In the genomic region with DNA sequence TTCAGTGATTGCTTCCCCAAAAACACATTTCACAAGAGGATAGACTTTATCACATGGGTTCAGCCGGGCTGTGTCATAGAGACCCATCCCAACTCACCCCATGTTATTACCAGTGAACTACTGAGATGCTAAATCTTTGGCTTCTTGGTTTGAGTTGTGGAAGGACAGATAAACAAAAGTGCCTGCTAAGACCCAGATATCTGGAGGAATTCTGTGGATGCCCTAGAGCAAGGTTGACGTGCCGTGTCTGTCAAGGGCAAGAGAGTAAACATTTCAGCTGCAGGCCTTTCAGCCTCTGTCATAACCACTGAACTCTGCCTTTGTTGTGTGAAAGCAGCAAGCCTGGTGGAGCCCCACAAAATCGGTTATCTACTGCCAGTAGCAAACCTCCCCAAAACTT, we compare ENCODE assay signal across 18 cellular contexts. TPM values are rescaled to one million over a fixed set of nuclear protein-coding genes. Genes with fewer than 3 reads are reported as not detected.
"Had no signal": no experiment of that assay in that cellular context is flagged by ENCODE, and none has a peak within 500 bp of the region (broad histone marks: within the 10 kb centered on the region; RNA-seq: fewer than 3 reads in every experiment).

No MANE protein-coding gene starts in this region.

- ATAC-seq: natural killer cell had no signal

- H3K9me3 ChIP-seq: testis had no signal

- H3K4me1 Mint-ChIP-seq: natural killer cell had no signal

- H3K4me3 ChIP-seq: sigmoid colon, testis had no signal

- H3K36me3 Mint-ChIP-seq: natural killer cell had no signal

- H3K27ac Mint-ChIP-seq: natural killer cell; stimulated activated naive CD8-positive, alpha-beta T cell treated with anti-CD3 and anti-CD28 coated beads, Interleukin-15, Interleukin-2, amounts not matched to agents 100 ng/mL and 50 ng/mL, for 24 hours had no signal

- H3K27me3 ChIP-seq: sigmoid colon, testis had no signal

- DNase-seq: activated CD4-positive, alpha-beta T cell treated with anti-CD3 and anti-CD28 coated beads, Interleukin-2, amount 50 U/mL, for 48 hours; activated CD4-positive, CD25-positive, alpha-beta regulatory T cell treated with anti-CD3 and anti-CD28 coated beads, Interleukin-2, amount 50 U/mL, for 72 hours; activated naive CD4-positive, alpha-beta T cell; central memory CD4-positive, alpha-beta T cell; cortex of kidney; effector CD8-positive, alpha-beta T cell; hippocampal formation; kidney glomerular epithelial cell; natural killer cell; occipital lobe; sigmoid colon; stimulated activated CD4-positive, alpha-beta T cell treated with anti-CD3 and anti-CD28 coated beads, Interleukin-4, amount 100 ng/mL, for 1 hour; SW 1271; testis had no signal

- H3K4me3 Mint-ChIP-seq: natural killer cell; stimulated activated naive CD8-positive, alpha-beta T cell treated with anti-CD3 and anti-CD28 coated beads, Interleukin-15, Interleukin-2, amounts not matched to agents 100 ng/mL and 50 ng/mL, for 24 hours had no signal

- H3K9me3 Mint-ChIP-seq: stimulated activated naive CD8-positive, alpha-beta T cell treated with anti-CD3 and anti-CD28 coated beads, Interleukin-15, Interleukin-2, amounts not matched to agents 100 ng/mL and 50 ng/mL, for 24 hours had no signal

- H3K36me3 ChIP-seq: sigmoid colon had no signal

RNA-seq across cellular contexts. Expression of a gene that starts 25.5 kb away (rescaled TPM):
- total RNA-seq: fibroblast of lung had no signal

RNA-seq across cellular contexts. Expression of a gene that starts 25.5 kb away (rescaled TPM):
- total RNA-seq: fibroblast of lung, lower leg skin, natural killer cell, occipital lobe, pulmonary artery endothelial cell, sigmoid colon had no signal
- polyA plus RNA-seq: fibroblast of lung had no signal
